2 cellular contexts compared by ENCODE assay signal in genomic region chr3:141959531-141959920, GRCh38.
TF ChIP-seq lines count a peak whose summit lies in the region.

No MANE protein-coding gene starts in this region.

TF ChIP-seq in IMR-90, 13 proteins besides CTCF, POLR2A, EP300 and RAD21:
- TF ChIP-seq RFX5 (IDR thresholded peaks at IDR 0.05; ENCODE audit: low read depth, low read length) (no peak), USF2 (IDR thresholded peaks at IDR 0.05; ENCODE audit: low read depth, low read length) (no peak), CEBPB (IDR thresholded peaks at IDR 0.05; ENCODE audit: low read depth, low read length) (peak; percentile 82), MAFK (IDR thresholded peaks at IDR 0.05; ENCODE audit: low read depth, low read length) (no peak), BHLHE40 (IDR thresholded peaks at IDR 0.05; ENCODE audit: low read depth, low read length) (no peak), MAZ (IDR thresholded peaks at IDR 0.05; ENCODE audit: borderline replicate concordance, low read depth, low read length) (no peak), CHD1 (IDR thresholded peaks at IDR 0.05; ENCODE audit: low read depth, low read length) (no peak)

TF ChIP-seq in HepG2, 621 proteins besides CTCF, POLR2A, EP300 and RAD21:
- TF ChIP-seq PHF5A (CRISPR knock-in tag; IDR thresholded peaks at IDR 0.05; ENCODE audit: low read depth, unreplicated experiment), result no peak
- TF ChIP-seq CEBPB (IDR thresholded peaks at IDR 0.05; ENCODE audit: borderline replicate concordance, low read depth, low read length), result peak; percentile 62; the same call in 1 of the 2 replicates
